ENCODE assay signal across 1 cellular context in genomic region chr12:52073531-52073950, GRCh38.
TF ChIP-seq lines count a peak whose summit lies in the region.

No MANE protein-coding gene starts in this region.

TF ChIP-seq in GM23338, 12 proteins besides CTCF, POLR2A, EP300 and RAD21:
- TF ChIP-seq POLR2AphosphoS5 (IDR thresholded peaks at IDR 0.05; ENCODE audit: low read depth): no peak
- no peak for TF ChIP-seq ZNF462 (CRISPR knock-in tag; IDR thresholded peaks at IDR 0.05)
- TF ChIP-seq ZNF331 (CRISPR knock-in tag; IDR thresholded peaks at IDR 0.05; ENCODE audit: low read depth): no peak
- TF ChIP-seq JUNB (IDR thresholded peaks at IDR 0.05; ENCODE audit: unreplicated experiment): no peak
- TF ChIP-seq CREB1 (CRISPR knock-in tag; IDR thresholded peaks at IDR 0.05; ENCODE audit: low read depth): no peak
- no peak for TF ChIP-seq ZNF114 (CRISPR knock-in tag; IDR thresholded peaks at IDR 0.05)
- TF ChIP-seq ETS1 (IDR thresholded peaks at IDR 0.05): no peak
- no peak for TF ChIP-seq EZH2phosphoT487 (IDR thresholded peaks at IDR 0.05; ENCODE audit: unreplicated experiment)
- no peak for TF ChIP-seq NANOG (IDR thresholded peaks at IDR 0.05; ENCODE audit: borderline replicate concordance)
